Comparison of ENCODE assay signal across 8 cellular contexts in genomic region chr1:231395051-231395995, GRCh38. TPM values are rescaled to one million over a fixed set of nuclear protein-coding genes. Genes with fewer than 3 reads are reported as not detected.
A peak's percentile ranks its signal among the peaks of the same experiment; 100 is the strongest.
DNase-seq lines count a peak whose midpoint lies in the region; ATAC-seq and TF ChIP-seq lines count a peak whose summit lies in the region.

No MANE protein-coding gene starts in this region.

- H3K27me3 Mint-ChIP-seq in activated T-helper 2 cell treated with anti-CD3 and anti-CD28 coated beads, Interferon-gamma antibody, Interleukin-2, Interleukin-4, amounts not matched to agents 10 μg/mL and 5 μg/mL and 100 μg/mL, durations not matched to agents 14 hours and 24 hours and 36 hours (ENCODE audit: low read depth) = no peaks in the 10 kb centered on the region
- no peaks in the 10 kb centered on the region for H3K27me3 Mint-ChIP-seq in stimulated activated naive CD8-positive, alpha-beta T cell treated with anti-CD3 and anti-CD28 coated beads, Interleukin-15, amount 100 ng/mL, for 72 hours

- peaks cover 36% of the 10 kb centered on the region for H3K36me3 Mint-ChIP-seq in activated T-helper 2 cell treated with anti-CD3 and anti-CD28 coated beads, Interferon-gamma antibody, Interleukin-2, Interleukin-4, amounts not matched to agents 10 μg/mL and 5 μg/mL and 100 μg/mL, durations not matched to agents 14 hours and 24 hours and 36 hours (ENCODE audit: low read depth)

- no peak overlapping the region for H3K27ac Mint-ChIP-seq in activated T-helper 2 cell treated with anti-CD3 and anti-CD28 coated beads, Interferon-gamma antibody, Interleukin-2, Interleukin-4, amounts not matched to agents 10 μg/mL and 5 μg/mL and 100 μg/mL, durations not matched to agents 14 hours and 24 hours and 36 hours
- H3K27ac Mint-ChIP-seq in stimulated activated naive CD8-positive, alpha-beta T cell treated with anti-CD3 and anti-CD28 coated beads, Interleukin-15, amount 100 ng/mL, for 72 hours = no peak overlapping the region

- WGBS in transverse colon (ENCODE audit: low coverage in 1 of 2), 2 donors = 38 to 71% methylated on average over 6 to 10 of the region's 10 CpGs

- H3K4me1 ChIP-seq in HUES6 (ENCODE audit: control insufficient read depth, insufficient read depth, low read length) (peaks cover 14% of the 10 kb centered on the region), transverse colon (peaks cover 0 to 34% (median 4%) of the 10 kb centered on the region in 4 donors)

- intact Hi-C loops in transverse colon (cut with DNase I; ENCODE audit: low total_unique reads) = no loop called here
- intact Hi-C loops in activated T-helper 2 cell treated with anti-CD3 and anti-CD28 coated beads, Interferon-gamma antibody, Interleukin-2, Interleukin-4, amounts not matched to agents 10 μg/mL and 5 μg/mL and 100 μg/mL, durations not matched to agents 14 hours and 24 hours and 36 hours (cut with micrococcal nuclease) = loop anchor here (2.0 kb wide), 1 partner anchor 15 kb away; no protein-coding TSS in a partner anchor

- DNase-seq in brain microvascular endothelial cell (peak; percentile 94), left lobe of liver (ENCODE audit: low spot score) (no peak), transverse colon (no peak), cerebellar cortex (ENCODE audit: low spot score) (no peak)
- DNase-seq in activated T-helper 2 cell treated with anti-CD3 and anti-CD28 coated beads, Interferon-gamma antibody, Interleukin-2, Interleukin-4, amounts not matched to agents 10 μg/mL and 5 μg/mL and 100 μg/mL, durations not matched to agents 14 hours and 24 hours and 36 hours (ENCODE audit: low spot score) = no peak
- no peak for DNase-seq in stimulated activated naive CD8-positive, alpha-beta T cell treated with anti-CD3 and anti-CD28 coated beads, Interleukin-15, amount 100 ng/mL, for 72 hours

- H3K4me1 Mint-ChIP-seq in activated T-helper 2 cell treated with anti-CD3 and anti-CD28 coated beads, Interferon-gamma antibody, Interleukin-2, Interleukin-4, amounts not matched to agents 10 μg/mL and 5 μg/mL and 100 μg/mL, durations not matched to agents 14 hours and 24 hours and 36 hours (ENCODE audit: low read depth) = peaks cover 28% of the 10 kb centered on the region
- peaks cover 51% of the 10 kb centered on the region for H3K4me1 Mint-ChIP-seq in stimulated activated naive CD8-positive, alpha-beta T cell treated with anti-CD3 and anti-CD28 coated beads, Interleukin-15, amount 100 ng/mL, for 72 hours

- no peaks in the 10 kb centered on the region for H3K9me3 Mint-ChIP-seq in activated T-helper 2 cell treated with anti-CD3 and anti-CD28 coated beads, Interferon-gamma antibody, Interleukin-2, Interleukin-4, amounts not matched to agents 10 μg/mL and 5 μg/mL and 100 μg/mL, durations not matched to agents 14 hours and 24 hours and 36 hours
- no peaks in the 10 kb centered on the region for H3K9me3 Mint-ChIP-seq in stimulated activated naive CD8-positive, alpha-beta T cell treated with anti-CD3 and anti-CD28 coated beads, Interleukin-15, amount 100 ng/mL, for 72 hours

- peak overlapping the region; percentile 61 for H3K9ac ChIP-seq in HUES6 (ENCODE audit: low read length)

- TF ChIP-seq CTCF in brain microvascular endothelial cell (IDR thresholded peaks at IDR 0.05; ENCODE audit: low read depth, low read length, missing control alignments) (no peak), transverse colon (IDR thresholded peaks at IDR 0.05) (no peak)

- TF ChIP-seq EP300 in transverse colon (IDR thresholded peaks at IDR 0.05; ENCODE audit: low read depth) = no peak

- H3K27ac ChIP-seq in HUES6 (ENCODE audit: low read depth, low read length) = no peak overlapping the region
- H3K27ac ChIP-seq in brain microvascular endothelial cell = peak overlapping the region; percentile 96
- peak overlapping the region; percentile 44 to 70 (median 65) for H3K27ac ChIP-seq in transverse colon

- no peak for TF ChIP-seq POLR2A in transverse colon (IDR thresholded peaks at IDR 0.05)

- H3K36me3 ChIP-seq in HUES6 (ENCODE audit: control insufficient read depth, insufficient read depth, low read length) (no peaks in the 10 kb centered on the region), brain microvascular endothelial cell (replicated peaks) (no peaks in the 10 kb centered on the region), transverse colon (no peaks in the 10 kb centered on the region)

- H3K9me3 ChIP-seq in HUES6 (ENCODE audit: control insufficient read depth, insufficient read depth, low read depth, low read length) (no peaks in the 10 kb centered on the region), transverse colon (no peaks in the 10 kb centered on the region)

- peak; percentile 6 for ATAC-seq in left lobe of liver
- ATAC-seq in HG02973 (IDR thresholded peaks at IDR 0.05; ENCODE audit: unreplicated experiment) = no peak
- no peak for ATAC-seq in stimulated activated naive CD8-positive, alpha-beta T cell treated with anti-CD3 and anti-CD28 coated beads, Interleukin-15, amount 100 ng/mL, for 72 hours

- H3K4me3 ChIP-seq in HUES6 (ENCODE audit: low read depth, low read length) (no peak overlapping the region; the same call in 1 of the 2 replicates), brain microvascular endothelial cell (ENCODE audit: low read depth, low read length) (peak overlapping the region; percentile 22), transverse colon (no peak overlapping the region)

- in situ Hi-C loops in brain microvascular endothelial cell (cut with HindIII; ENCODE audit: low pct_ligation_motif_present, low sequenced_read_pairs) = no loop called here
- in situ Hi-C loops in transverse colon (cut with MboI; ENCODE audit: low pct_ligation_motif_present in 1 of 4, low pct_unique_long_range_greater_than_20kb in 1 of 4, low sequenced_read_pairs in 3 of 4) = no loop called here

- H3K27me3 ChIP-seq in HUES6 (ENCODE audit: control insufficient read depth, insufficient read depth, low read length) = no peaks in the 10 kb centered on the region
- no peaks in the 10 kb centered on the region for H3K27me3 ChIP-seq in brain microvascular endothelial cell (replicated peaks)
- no peaks in the 10 kb centered on the region for H3K27me3 ChIP-seq in transverse colon

- no peak overlapping the region for H3K4me3 Mint-ChIP-seq in activated T-helper 2 cell treated with anti-CD3 and anti-CD28 coated beads, Interferon-gamma antibody, Interleukin-2, Interleukin-4, amounts not matched to agents 10 μg/mL and 5 μg/mL and 100 μg/mL, durations not matched to agents 14 hours and 24 hours and 36 hours (ENCODE audit: low read depth)
- H3K4me3 Mint-ChIP-seq in stimulated activated naive CD8-positive, alpha-beta T cell treated with anti-CD3 and anti-CD28 coated beads, Interleukin-15, amount 100 ng/mL, for 72 hours = no peak overlapping the region

RNA-seq across cellular contexts. Expression of gene EGLN1, which starts 26.8 kb away (rescaled TPM):
- total RNA-seq in left lobe of liver (23.6 TPM), transverse colon (10 to 100 TPM; 40.2 to 69.2 (median 51.7) TPM)
- 20.2 and 24.4 TPM in 2 replicates for total RNA-seq in activated T-helper 2 cell treated with anti-CD3 and anti-CD28 coated beads, Interferon-gamma antibody, Interleukin-2, Interleukin-4, amounts not matched to agents 10 μg/mL and 5 μg/mL and 100 μg/mL, durations not matched to agents 14 hours and 24 hours and 36 hours

RNA-seq across cellular contexts. Expression of gene SPRTN, which starts 57.2 kb away (rescaled TPM):
- total RNA-seq in left lobe of liver (7.0 TPM), transverse colon (10 to 100 TPM in 3 of 4 donors, 1 to 10 TPM in 1; 8.0 to 21.6 (median 15.3) TPM)
- total RNA-seq in activated T-helper 2 cell treated with anti-CD3 and anti-CD28 coated beads, Interferon-gamma antibody, Interleukin-2, Interleukin-4, amounts not matched to agents 10 μg/mL and 5 μg/mL and 100 μg/mL, durations not matched to agents 14 hours and 24 hours and 36 hours = 10.7 and 11.9 TPM in 2 replicates

RNA-seq across cellular contexts. Expression of gene EXOC8, which starts 57.7 kb away (rescaled TPM):
- total RNA-seq in left lobe of liver (7.1 TPM), transverse colon (10 to 100 TPM in 3 of 4 donors, 1 to 10 TPM in 1; 9.0 to 18.3 (median 13.3) TPM)
- total RNA-seq in activated T-helper 2 cell treated with anti-CD3 and anti-CD28 coated beads, Interferon-gamma antibody, Interleukin-2, Interleukin-4, amounts not matched to agents 10 μg/mL and 5 μg/mL and 100 μg/mL, durations not matched to agents 14 hours and 24 hours and 36 hours = 12.8 and 13.2 TPM in 2 replicates
